Comparison of ENCODE assay signal across 16 cellular contexts in the genomic region with DNA sequence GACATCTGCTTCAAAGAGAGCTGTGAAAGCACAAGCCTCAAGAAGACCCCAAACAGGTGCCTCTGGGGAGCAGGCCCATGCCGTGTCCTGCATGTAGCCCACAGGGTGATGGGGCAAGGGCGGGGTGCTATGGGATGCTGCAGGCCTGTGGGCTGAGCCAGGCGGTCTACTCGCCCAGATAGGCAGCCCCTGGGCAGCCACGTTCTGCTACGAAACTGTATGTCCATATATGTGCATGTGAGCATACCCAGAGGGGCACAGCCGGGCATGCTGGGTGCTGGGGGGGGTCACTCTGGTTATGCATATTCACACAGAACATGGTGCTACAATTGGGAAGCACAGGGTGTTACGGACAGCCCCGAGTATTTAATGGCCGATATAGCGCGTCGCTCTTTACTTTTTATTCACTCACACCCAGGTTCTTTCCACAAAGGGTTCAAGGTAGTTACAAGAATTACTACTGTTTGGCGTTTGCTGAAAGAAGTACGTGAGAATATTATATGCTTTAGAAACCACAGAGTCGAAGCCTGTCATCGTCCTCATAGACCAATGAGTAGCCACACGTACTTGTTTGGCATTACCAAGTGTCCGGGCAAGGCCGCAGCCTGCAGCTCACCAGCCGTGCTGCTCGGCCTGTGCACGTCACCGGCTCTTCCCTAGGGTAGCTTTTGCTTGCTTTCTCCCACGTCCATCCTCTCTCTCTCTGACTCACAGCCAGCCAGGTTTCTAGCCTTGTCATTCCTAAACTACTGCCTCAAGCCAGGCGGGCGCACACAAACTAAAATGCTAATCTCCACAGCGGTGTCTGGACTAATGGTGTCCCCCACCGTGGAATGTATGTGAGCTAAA. TPM values are rescaled to one million over a fixed set of nuclear protein-coding genes. Genes with fewer than 3 reads are reported as not detected.
DNase-seq lines count a peak whose midpoint lies in the region; ATAC-seq and TF ChIP-seq lines count a peak whose summit lies in the region.
"Had no signal": no experiment of that assay in that cellular context is flagged by ENCODE, and none has a peak within 500 bp of the region (broad histone marks: within the 10 kb centered on the region; RNA-seq: fewer than 3 reads in every experiment).

No MANE protein-coding gene starts in this region.

- no peaks in the 10 kb centered on the region for H3K9me3 ChIP-seq in Caco-2
- H3K9me3 ChIP-seq: testis had no signal

- peaks cover 36% of the 10 kb centered on the region for H3K36me3 Mint-ChIP-seq in central memory CD8-positive, alpha-beta T cell (ENCODE audit: insufficient read depth)
- H3K36me3 Mint-ChIP-seq in activated CD8-positive, alpha-beta T cell treated with anti-CD3 and anti-CD28 coated beads for 36 hours (ENCODE audit: low read depth), result peaks cover 56% of the 10 kb centered on the region
- H3K36me3 Mint-ChIP-seq in Caco-2 (ENCODE audit: insufficient read depth, unreplicated experiment), result peaks cover 19% of the 10 kb centered on the region

- H3K4me3 ChIP-seq in Caco-2 (ENCODE audit: low read depth, low read length), result no peak overlapping the region
- H3K4me3 ChIP-seq: testis had no signal

- H3K27me3 Mint-ChIP-seq in central memory CD8-positive, alpha-beta T cell, result no peaks in the 10 kb centered on the region
- no peaks in the 10 kb centered on the region for H3K27me3 Mint-ChIP-seq in activated CD8-positive, alpha-beta T cell treated with anti-CD3 and anti-CD28 coated beads for 36 hours
- H3K27me3 Mint-ChIP-seq in Caco-2 (ENCODE audit: insufficient read depth, unreplicated experiment), result no peaks in the 10 kb centered on the region
- H3K27me3 Mint-ChIP-seq: CD4-positive, CD25-positive, alpha-beta regulatory T cell had no signal

- no peak overlapping the region for H3K4me3 Mint-ChIP-seq in central memory CD8-positive, alpha-beta T cell
- no peak overlapping the region for H3K4me3 Mint-ChIP-seq in activated CD8-positive, alpha-beta T cell treated with anti-CD3 and anti-CD28 coated beads for 36 hours
- no peak overlapping the region for H3K4me3 Mint-ChIP-seq in Caco-2 (ENCODE audit: unreplicated experiment)
- H3K4me3 Mint-ChIP-seq: CD4-positive, CD25-positive, alpha-beta regulatory T cell; nephron had no signal

- TF ChIP-seq CTCF in activated CD8-positive, alpha-beta T cell treated with anti-CD3 and anti-CD28 coated beads for 36 hours (IDR thresholded peaks at IDR 0.05), result no peak
- TF ChIP-seq CTCF in Caco-2 (IDR thresholded peaks at IDR 0.05; ENCODE audit: insufficient read depth in 1 of 2, low read depth in 1 of 2, low read length in 1 of 2, severe bottlenecking in 1 of 2, unreplicated experiment in 1 of 2), result no peak

- BruUV-seq in Caco-2 (replicated peaks; lab: Mats Ljungman, UMichigan), result no TSS peak

- POLR2A ChIA-PET in activated CD8-positive, alpha-beta T cell treated with anti-CD3 and anti-CD28 coated beads for 36 hours (lab: Charles Lee), result interaction anchor here (0.8 kb wide), 1 partner anchor 61 kb away, joined by 3 read pairs; a partner anchor contains a TSS
- POLR2A ChIA-PET in Caco-2 (lab: Charles Lee), result no interaction called here

- DNase-seq in central memory CD8-positive, alpha-beta T cell (ENCODE audit: low spot score in 2 of 2), result no peak
- no peak for DNase-seq in activated CD8-positive, alpha-beta T cell treated with anti-CD3 and anti-CD28 coated beads for 36 hours
- DNase-seq in Caco-2, result no peak
- DNase-seq: activated CD8-positive, alpha-beta memory T cell treated with anti-CD3 and anti-CD28 coated beads, Interleukin-2, amount 50 U/mL, for 48 hours; CD4-positive, CD25-positive, alpha-beta regulatory T cell; left cardiac atrium; NCI-H1694 treated with DMSO at 0.1 percent for 48 hours; SHP77 treated with DMSO at 0.1 percent for 48 hours; testis had no signal

- intact Hi-C loops in activated CD8-positive, alpha-beta T cell treated with anti-CD3 and anti-CD28 coated beads for 36 hours (cut with micrococcal nuclease), result loop anchor here (10.0 kb wide), 1 partner anchor 57 kb away; a partner anchor contains a TSS
- intact Hi-C loops in Caco-2 (cut with micrococcal nuclease; ENCODE audit: unreplicated experiment), result no loop called here

- H3K4me1 ChIP-seq in Caco-2, result no peaks in the 10 kb centered on the region

- CTCF ChIA-PET in activated CD8-positive, alpha-beta T cell treated with anti-CD3 and anti-CD28 coated beads for 36 hours (lab: Charles Lee), result interaction anchor here (3.3 kb wide), 1 partner anchor 9 kb away, joined by 12 read pairs; no protein-coding TSS in a partner anchor
- CTCF ChIA-PET in Caco-2 (lab: Charles Lee), result no interaction called here

- H3K9me3 Mint-ChIP-seq in central memory CD8-positive, alpha-beta T cell, result no peaks in the 10 kb centered on the region
- no peaks in the 10 kb centered on the region for H3K9me3 Mint-ChIP-seq in activated CD8-positive, alpha-beta T cell treated with anti-CD3 and anti-CD28 coated beads for 36 hours
- H3K9me3 Mint-ChIP-seq in Caco-2 (ENCODE audit: unreplicated experiment), result no peaks in the 10 kb centered on the region

- peak; percentile 54 for ATAC-seq in GM18499 (IDR thresholded peaks at IDR 0.05; ENCODE audit: insufficient read depth, unreplicated experiment)
- ATAC-seq in GM19452 (IDR thresholded peaks at IDR 0.05; ENCODE audit: unreplicated experiment), result peak; percentile 54
- peak; percentile 76 for ATAC-seq in HG02870 (IDR thresholded peaks at IDR 0.05; ENCODE audit: unreplicated experiment)
- ATAC-seq in central memory CD8-positive, alpha-beta T cell (replicated peaks; ENCODE audit: extremely low read depth, poor library complexity, severe bottlenecking), result no peak
- ATAC-seq in HG03378 (IDR thresholded peaks at IDR 0.05; ENCODE audit: unreplicated experiment), result no peak
- no peak for ATAC-seq in GM18511 (IDR thresholded peaks at IDR 0.05; ENCODE audit: unreplicated experiment)
- no peak for ATAC-seq in activated CD8-positive, alpha-beta T cell treated with anti-CD3 and anti-CD28 coated beads for 36 hours
- ATAC-seq: left cardiac atrium, sciatic nerve had no signal

- H3K36me3 ChIP-seq in Caco-2 (ENCODE audit: control insufficient read depth, insufficient read depth, low read length), result no peaks in the 10 kb centered on the region; the same call in none of the 2 replicates

- H3K4me1 Mint-ChIP-seq in central memory CD8-positive, alpha-beta T cell, result peaks cover 9% of the 10 kb centered on the region
- H3K4me1 Mint-ChIP-seq in activated CD8-positive, alpha-beta T cell treated with anti-CD3 and anti-CD28 coated beads for 36 hours (ENCODE audit: low read depth), result peaks cover 18% of the 10 kb centered on the region
- no peaks in the 10 kb centered on the region for H3K4me1 Mint-ChIP-seq in Caco-2 (ENCODE audit: low read depth, unreplicated experiment)

- H3K27me3 ChIP-seq in Caco-2 (replicated peaks; ENCODE audit: control insufficient read depth, insufficient read depth, low read length), result no peaks in the 10 kb centered on the region
- H3K27me3 ChIP-seq: testis had no signal

- peak overlapping the region; percentile 74 for H3K27ac Mint-ChIP-seq in central memory CD8-positive, alpha-beta T cell (ENCODE audit: low read depth)
- no peak overlapping the region for H3K27ac Mint-ChIP-seq in activated CD8-positive, alpha-beta T cell treated with anti-CD3 and anti-CD28 coated beads for 36 hours
- H3K27ac Mint-ChIP-seq in Caco-2 (ENCODE audit: unreplicated experiment), result no peak overlapping the region
- H3K27ac Mint-ChIP-seq: nephron had no signal

RNA-seq across cellular contexts. Expression of a gene that starts 14.4 kb away (rescaled TPM):
- total RNA-seq in activated CD8-positive, alpha-beta T cell treated with anti-CD3 and anti-CD28 coated beads for 36 hours, result 10 to 100 TPM; 33.2 to 36.6 TPM
- total RNA-seq in Caco-2 (2022), result 19.6 and 22.2 TPM in 2 replicates

Comparison
In these comparisons a context has a peak if more than half of its experiments do, and no peak if none do; other contexts are left out.
1. ATAC-seq: peak in GM18499 (single experiment), GM19452 (single experiment) and HG02870 (single experiment); none in central memory CD8-positive, alpha-beta T cell (single experiment), HG03378 (single experiment), GM18511 (single experiment) and activated CD8-positive, alpha-beta T cell treated with anti-CD3 and anti-CD28 coated beads for 36 hours (single experiment).